In the genomic region with DNA sequence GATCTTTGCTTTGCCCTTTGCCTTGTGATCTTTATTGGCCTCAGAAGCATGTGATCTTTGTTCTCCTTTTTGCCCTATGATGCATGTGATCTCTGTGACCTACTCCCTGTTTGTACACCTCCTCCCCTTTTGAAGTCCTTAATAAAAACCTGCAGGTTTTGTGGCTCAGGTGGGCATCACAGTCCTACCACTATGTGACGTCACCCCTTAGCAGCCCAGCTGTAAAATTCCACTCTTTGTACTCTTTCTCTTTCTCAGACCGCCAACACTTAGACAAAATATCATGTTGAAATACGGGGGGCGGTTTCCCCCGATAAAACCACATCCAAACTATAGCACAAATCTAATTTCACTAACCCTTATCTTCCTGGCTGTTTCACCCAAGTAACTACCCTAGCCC, we compare ENCODE assay signal across 1 cellular context.
TF ChIP-seq lines count a peak whose summit lies in the region.

No MANE protein-coding gene starts in this region.

TF ChIP-seq in HepG2, 621 proteins besides CTCF, POLR2A, EP300 and RAD21 (continued from another document):
- TF ChIP-seq, protein P1, sequence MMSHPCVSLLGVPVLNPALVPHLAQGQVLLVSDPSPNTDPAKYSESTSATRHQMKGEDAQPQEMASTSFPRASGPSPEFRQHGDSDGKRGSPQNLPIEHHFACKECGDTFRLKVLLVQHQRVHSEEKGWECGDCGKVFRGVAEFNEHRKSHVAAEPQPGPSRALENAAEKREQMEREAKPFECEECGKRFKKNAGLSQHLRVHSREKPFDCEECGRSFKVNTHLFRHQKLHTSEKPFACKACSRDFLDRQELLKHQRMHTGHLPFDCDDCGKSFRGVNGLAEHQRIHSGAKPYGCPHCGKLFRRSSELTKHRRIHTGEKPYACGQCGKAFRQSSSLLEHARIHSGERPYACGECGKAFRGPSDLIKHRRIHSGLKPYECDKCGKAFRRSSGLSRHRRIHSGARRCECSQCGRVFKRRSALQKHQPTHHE (CRISPR knock-in tag; IDR thresholded peaks at IDR 0.05; ENCODE audit: borderline replicate concordance): no peak
- no peak for TF ChIP-seq ZNF782 (CRISPR knock-in tag; IDR thresholded peaks at IDR 0.05; ENCODE audit: borderline replicate concordance)
- no peak for TF ChIP-seq ZNF629 (CRISPR knock-in tag; conservative IDR thresholded peaks at IDR 0.05)
- TF ChIP-seq CREB1 (IDR thresholded peaks at IDR 0.05): peak; percentile 97
- no peak for TF ChIP-seq CREB1 (CRISPR knock-in tag; IDR thresholded peaks at IDR 0.05)
- no peak for TF ChIP-seq ARHGAP35 (CRISPR knock-in tag; IDR thresholded peaks at IDR 0.05; ENCODE audit: borderline replicate concordance)
- no peak for TF ChIP-seq ZNF230 (CRISPR knock-in tag; IDR thresholded peaks at IDR 0.05)
- no peak for TF ChIP-seq ZBTB7A (CRISPR knock-in tag; IDR thresholded peaks at IDR 0.05)
- no peak for TF ChIP-seq EEA1 (CRISPR knock-in tag; IDR thresholded peaks at IDR 0.05; ENCODE audit: borderline replicate concordance)
- peak; percentile 97 for TF ChIP-seq ATF7 (IDR thresholded peaks at IDR 0.05)
- no peak for TF ChIP-seq ATF7 (CRISPR knock-in tag; IDR thresholded peaks at IDR 0.05)
- TF ChIP-seq, protein P2, sequence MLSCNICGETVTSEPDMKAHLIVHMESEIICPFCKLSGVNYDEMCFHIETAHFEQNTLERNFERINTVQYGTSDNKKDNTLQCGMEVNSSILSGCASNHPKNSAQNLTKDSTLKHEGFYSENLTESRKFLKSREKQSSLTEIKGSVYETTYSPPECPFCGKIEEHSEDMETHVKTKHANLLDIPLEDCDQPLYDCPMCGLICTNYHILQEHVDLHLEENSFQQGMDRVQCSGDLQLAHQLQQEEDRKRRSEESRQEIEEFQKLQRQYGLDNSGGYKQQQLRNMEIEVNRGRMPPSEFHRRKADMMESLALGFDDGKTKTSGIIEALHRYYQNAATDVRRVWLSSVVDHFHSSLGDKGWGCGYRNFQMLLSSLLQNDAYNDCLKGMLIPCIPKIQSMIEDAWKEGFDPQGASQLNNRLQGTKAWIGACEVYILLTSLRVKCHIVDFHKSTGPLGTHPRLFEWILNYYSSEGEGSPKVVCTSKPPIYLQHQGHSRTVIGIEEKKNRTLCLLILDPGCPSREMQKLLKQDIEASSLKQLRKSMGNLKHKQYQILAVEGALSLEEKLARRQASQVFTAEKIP (CRISPR knock-in tag; IDR thresholded peaks at IDR 0.05; ENCODE audit: borderline replicate concordance): no peak
- no peak for TF ChIP-seq KLF11 (CRISPR knock-in tag; IDR thresholded peaks at IDR 0.05)
- TF ChIP-seq, protein P3, sequence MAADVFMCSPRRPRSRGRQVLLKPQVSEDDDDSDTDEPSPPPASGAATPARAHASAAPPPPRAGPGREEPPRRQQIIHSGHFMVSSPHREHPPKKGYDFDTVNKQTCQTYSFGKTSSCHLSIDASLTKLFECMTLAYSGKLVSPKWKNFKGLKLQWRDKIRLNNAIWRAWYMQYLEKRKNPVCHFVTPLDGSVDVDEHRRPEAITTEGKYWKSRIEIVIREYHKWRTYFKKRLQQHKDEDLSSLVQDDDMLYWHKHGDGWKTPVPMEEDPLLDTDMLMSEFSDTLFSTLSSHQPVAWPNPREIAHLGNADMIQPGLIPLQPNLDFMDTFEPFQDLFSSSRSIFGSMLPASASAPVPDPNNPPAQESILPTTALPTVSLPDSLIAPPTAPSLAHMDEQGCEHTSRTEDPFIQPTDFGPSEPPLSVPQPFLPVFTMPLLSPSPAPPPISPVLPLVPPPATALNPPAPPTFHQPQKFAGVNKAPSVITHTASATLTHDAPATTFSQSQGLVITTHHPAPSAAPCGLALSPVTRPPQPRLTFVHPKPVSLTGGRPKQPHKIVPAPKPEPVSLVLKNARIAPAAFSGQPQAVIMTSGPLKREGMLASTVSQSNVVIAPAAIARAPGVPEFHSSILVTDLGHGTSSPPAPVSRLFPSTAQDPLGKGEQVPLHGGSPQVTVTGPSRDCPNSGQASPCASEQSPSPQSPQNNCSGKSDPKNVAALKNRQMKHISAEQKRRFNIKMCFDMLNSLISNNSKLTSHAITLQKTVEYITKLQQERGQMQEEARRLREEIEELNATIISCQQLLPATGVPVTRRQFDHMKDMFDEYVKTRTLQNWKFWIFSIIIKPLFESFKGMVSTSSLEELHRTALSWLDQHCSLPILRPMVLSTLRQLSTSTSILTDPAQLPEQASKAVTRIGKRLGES (CRISPR knock-in tag; IDR thresholded peaks at IDR 0.05; ENCODE audit: borderline replicate concordance): no peak
- no peak for TF ChIP-seq SRY (CRISPR knock-in tag; IDR thresholded peaks at IDR 0.05)
- no peak for TF ChIP-seq TAF1 (CRISPR knock-in tag; IDR thresholded peaks at IDR 0.05)
- TF ChIP-seq CENPT (CRISPR knock-in tag; IDR thresholded peaks at IDR 0.05; ENCODE audit: low read depth): no peak
- TF ChIP-seq, protein P4, sequence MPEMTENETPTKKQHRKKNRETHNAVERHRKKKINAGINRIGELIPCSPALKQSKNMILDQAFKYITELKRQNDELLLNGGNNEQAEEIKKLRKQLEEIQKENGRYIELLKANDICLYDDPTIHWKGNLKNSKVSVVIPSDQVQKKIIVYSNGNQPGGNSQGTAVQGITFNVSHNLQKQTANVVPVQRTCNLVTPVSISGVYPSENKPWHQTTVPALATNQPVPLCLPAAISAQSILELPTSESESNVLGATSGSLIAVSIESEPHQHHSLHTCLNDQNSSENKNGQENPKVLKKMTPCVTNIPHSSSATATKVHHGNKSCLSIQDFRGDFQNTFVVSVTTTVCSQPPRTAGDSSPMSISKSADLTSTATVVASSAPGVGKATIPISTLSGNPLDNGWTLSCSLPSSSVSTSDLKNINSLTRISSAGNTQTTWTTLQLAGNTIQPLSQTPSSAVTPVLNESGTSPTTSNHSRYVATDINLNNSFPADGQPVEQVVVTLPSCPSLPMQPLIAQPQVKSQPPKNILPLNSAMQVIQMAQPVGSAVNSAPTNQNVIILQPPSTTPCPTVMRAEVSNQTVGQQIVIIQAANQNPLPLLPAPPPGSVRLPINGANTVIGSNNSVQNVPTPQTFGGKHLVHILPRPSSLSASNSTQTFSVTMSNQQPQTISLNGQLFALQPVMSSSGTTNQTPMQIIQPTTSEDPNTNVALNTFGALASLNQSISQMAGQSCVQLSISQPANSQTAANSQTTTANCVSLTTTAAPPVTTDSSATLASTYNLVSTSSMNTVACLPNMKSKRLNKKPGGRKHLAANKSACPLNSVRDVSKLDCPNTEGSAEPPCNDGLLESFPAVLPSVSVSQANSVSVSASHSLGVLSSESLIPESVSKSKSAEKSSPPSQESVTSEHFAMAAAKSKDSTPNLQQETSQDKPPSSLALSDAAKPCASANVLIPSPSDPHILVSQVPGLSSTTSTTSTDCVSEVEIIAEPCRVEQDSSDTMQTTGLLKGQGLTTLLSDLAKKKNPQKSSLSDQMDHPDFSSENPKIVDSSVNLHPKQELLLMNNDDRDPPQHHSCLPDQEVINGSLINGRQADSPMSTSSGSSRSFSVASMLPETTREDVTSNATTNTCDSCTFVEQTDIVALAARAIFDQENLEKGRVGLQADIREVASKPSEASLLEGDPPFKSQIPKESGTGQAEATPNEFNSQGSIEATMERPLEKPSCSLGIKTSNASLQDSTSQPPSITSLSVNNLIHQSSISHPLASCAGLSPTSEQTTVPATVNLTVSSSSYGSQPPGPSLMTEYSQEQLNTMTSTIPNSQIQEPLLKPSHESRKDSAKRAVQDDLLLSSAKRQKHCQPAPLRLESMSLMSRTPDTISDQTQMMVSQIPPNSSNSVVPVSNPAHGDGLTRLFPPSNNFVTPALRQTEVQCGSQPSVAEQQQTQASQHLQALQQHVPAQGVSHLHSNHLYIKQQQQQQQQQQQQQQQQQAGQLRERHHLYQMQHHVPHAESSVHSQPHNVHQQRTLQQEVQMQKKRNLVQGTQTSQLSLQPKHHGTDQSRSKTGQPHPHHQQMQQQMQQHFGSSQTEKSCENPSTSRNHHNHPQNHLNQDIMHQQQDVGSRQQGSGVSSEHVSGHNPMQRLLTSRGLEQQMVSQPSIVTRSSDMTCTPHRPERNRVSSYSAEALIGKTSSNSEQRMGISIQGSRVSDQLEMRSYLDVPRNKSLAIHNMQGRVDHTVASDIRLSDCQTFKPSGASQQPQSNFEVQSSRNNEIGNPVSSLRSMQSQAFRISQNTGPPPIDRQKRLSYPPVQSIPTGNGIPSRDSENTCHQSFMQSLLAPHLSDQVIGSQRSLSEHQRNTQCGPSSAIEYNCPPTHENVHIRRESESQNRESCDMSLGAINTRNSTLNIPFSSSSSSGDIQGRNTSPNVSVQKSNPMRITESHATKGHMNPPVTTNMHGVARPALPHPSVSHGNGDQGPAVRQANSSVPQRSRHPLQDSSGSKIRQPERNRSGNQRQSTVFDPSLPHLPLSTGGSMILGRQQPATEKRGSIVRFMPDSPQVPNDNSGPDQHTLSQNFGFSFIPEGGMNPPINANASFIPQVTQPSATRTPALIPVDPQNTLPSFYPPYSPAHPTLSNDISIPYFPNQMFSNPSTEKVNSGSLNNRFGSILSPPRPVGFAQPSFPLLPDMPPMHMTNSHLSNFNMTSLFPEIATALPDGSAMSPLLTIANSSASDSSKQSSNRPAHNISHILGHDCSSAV (CRISPR knock-in tag; IDR thresholded peaks at IDR 0.05; ENCODE audit: borderline replicate concordance): no peak
- TF ChIP-seq TBP (CRISPR knock-in tag; IDR thresholded peaks at IDR 0.05): no peak
- no peak for TF ChIP-seq DNMT1 (CRISPR knock-in tag; IDR thresholded peaks at IDR 0.05)
- TF ChIP-seq CC2D1A (CRISPR knock-in tag; IDR thresholded peaks at IDR 0.05): no peak
- no peak for TF ChIP-seq ZNF496 (CRISPR knock-in tag; IDR thresholded peaks at IDR 0.05; ENCODE audit: insufficient replicate concordance)
- TF ChIP-seq KAT2B (IDR thresholded peaks at IDR 0.05; ENCODE audit: borderline replicate concordance, low read depth, low read length): no peak
